Comparison of ENCODE assay signal across 20 cellular contexts in the genomic region with DNA sequence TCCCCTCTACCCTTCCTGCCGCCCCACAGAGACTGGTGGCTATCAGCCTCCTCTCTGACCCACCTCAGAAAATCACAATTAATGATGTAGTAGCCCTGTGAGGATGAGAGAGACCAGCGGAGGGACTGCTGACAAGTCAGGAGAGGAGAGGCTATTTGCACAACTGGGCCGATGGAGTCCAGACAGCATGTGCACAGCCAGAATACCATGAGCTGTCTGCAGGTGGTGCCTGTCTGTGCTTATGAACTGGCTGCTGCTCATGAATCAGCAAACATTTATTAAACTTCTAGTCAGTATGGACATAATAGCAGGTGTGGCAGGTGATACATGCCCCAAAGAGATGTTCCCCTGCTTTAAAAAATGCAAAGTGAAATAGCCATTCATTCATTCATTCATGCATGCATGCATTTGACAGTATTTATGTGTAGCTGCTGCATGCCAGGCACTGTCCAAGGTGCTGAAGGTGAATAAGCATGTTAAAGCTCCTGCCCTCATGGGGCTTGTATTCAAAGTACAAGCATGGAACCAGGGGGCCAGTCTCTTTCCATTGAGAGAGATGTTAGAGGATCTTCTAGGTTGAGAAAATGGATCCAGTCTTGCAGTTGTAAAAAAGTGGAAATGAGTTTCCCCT.
DNase-seq lines count a peak whose midpoint lies in the region; ATAC-seq and TF ChIP-seq lines count a peak whose summit lies in the region.
"Had no signal": no experiment of that assay in that cellular context is flagged by ENCODE, and none has a peak within 500 bp of the region (broad histone marks: within the 10 kb centered on the region; RNA-seq: fewer than 3 reads in every experiment).

No MANE protein-coding gene starts in this region.

- no peaks in the 10 kb centered on the region for H3K4me1 Mint-ChIP-seq in nephron progenitor cell
- H3K4me1 Mint-ChIP-seq: activated naive CD8-positive, alpha-beta T cell treated with anti-CD3 and anti-CD28 coated beads, Interleukin-2, amount 10 ng/mL, durations not matched to agents 7 days and 5 days had no signal

- H3K27ac ChIP-seq in OCI-LY7 (ENCODE audit: low read depth, low read length, poor library complexity, severe bottlenecking) = no peak overlapping the region
- H3K27ac ChIP-seq: RWPE1, upper lobe of left lung had no signal

- TF ChIP-seq CTCF in OCI-LY7 (conservative IDR thresholded peaks at IDR 0.05; ENCODE audit: low read length) = 0 out of 2 replicates have a peak, but pooled peaks have one; percentile 27
- TF ChIP-seq CTCF in epithelial cell of esophagus (IDR thresholded peaks at IDR 0.05; ENCODE audit: insufficient read depth, low read depth, low read length, missing control alignments) = no peak
- no peak for TF ChIP-seq CTCF in nephron progenitor cell (IDR thresholded peaks at IDR 0.05)

- H3K9me3 ChIP-seq in OCI-LY7 (ENCODE audit: low read length) = no peaks in the 10 kb centered on the region
- H3K9me3 ChIP-seq: BE2C, MG63, upper lobe of left lung had no signal

- H3K4me3 ChIP-seq in OCI-LY7 (ENCODE audit: low read depth, low read length, poor library complexity, severe bottlenecking) (no peak overlapping the region), epithelial cell of esophagus (ENCODE audit: low read length) (no peak overlapping the region)
- H3K4me3 ChIP-seq: MG63, upper lobe of left lung had no signal

- CTCF ChIA-PET in OCI-LY7 (lab: Charles Lee; ENCODE audit: unreplicated experiment) = no interaction called here

- no peak overlapping the region for H3K27ac Mint-ChIP-seq in nephron progenitor cell
- H3K27ac Mint-ChIP-seq: activated naive CD8-positive, alpha-beta T cell treated with anti-CD3 and anti-CD28 coated beads, Interleukin-2, amount 10 ng/mL, durations not matched to agents 7 days and 5 days; immature natural killer cell; memory B cell had no signal

- no peak for ATAC-seq in GM19324 (IDR thresholded peaks at IDR 0.05; ENCODE audit: low FRiP score, unreplicated experiment)
- ATAC-seq: sciatic nerve had no signal

- H2AFZ ChIP-seq in OCI-LY7 (ENCODE audit: low read length) = no peak overlapping the region

- H3K36me3 Mint-ChIP-seq in nephron progenitor cell (ENCODE audit: low read depth) = no peaks in the 10 kb centered on the region
- H3K36me3 Mint-ChIP-seq: activated naive CD8-positive, alpha-beta T cell treated with anti-CD3 and anti-CD28 coated beads, Interleukin-2, amount 10 ng/mL, durations not matched to agents 7 days and 5 days; immature natural killer cell; memory B cell had no signal

- BruUV-seq in OCI-LY7 (replicated peaks; lab: Mats Ljungman, UMichigan) = no TSS peak

- H4K20me1 ChIP-seq in OCI-LY7 (ENCODE audit: insufficient read depth, low read length) = no peaks in the 10 kb centered on the region

- peaks cover 85% of the 10 kb centered on the region for H3K27me3 Mint-ChIP-seq in nephron progenitor cell (ENCODE audit: low read depth, poor library complexity)

- H3K79me2 ChIP-seq in OCI-LY7 (ENCODE audit: insufficient read depth, low read depth, low read length) = no peaks in the 10 kb centered on the region

- H3K36me3 ChIP-seq in OCI-LY7 (ENCODE audit: insufficient read depth, low read length) = no peaks in the 10 kb centered on the region
- H3K36me3 ChIP-seq: BE2C, MG63, upper lobe of left lung had no signal

- POLR2A ChIA-PET in OCI-LY7 (lab: Charles Lee) = no interaction called here

- peaks cover 5% of the 10 kb centered on the region for H3K4me1 ChIP-seq in OCI-LY7 (ENCODE audit: insufficient read depth, low read length, poor library complexity, severe bottlenecking)
- H3K4me1 ChIP-seq: BE2C had no signal

- no peaks in the 10 kb centered on the region for H3K9me3 Mint-ChIP-seq in nephron progenitor cell
- H3K9me3 Mint-ChIP-seq: activated naive CD8-positive, alpha-beta T cell treated with anti-CD3 and anti-CD28 coated beads, Interleukin-2, amount 10 ng/mL, durations not matched to agents 7 days and 5 days; central memory CD8-positive, alpha-beta T cell; immature natural killer cell; memory B cell had no signal

- H3K4me2 ChIP-seq in OCI-LY7 (ENCODE audit: low read length) = no peak overlapping the region

- H3K4me3 Mint-ChIP-seq in nephron progenitor cell = no peak overlapping the region
- H3K4me3 Mint-ChIP-seq: activated naive CD8-positive, alpha-beta T cell treated with anti-CD3 and anti-CD28 coated beads, Interleukin-2, amount 10 ng/mL, durations not matched to agents 7 days and 5 days; central memory CD8-positive, alpha-beta T cell; immature natural killer cell; memory B cell had no signal

- no peaks in the 10 kb centered on the region for H3K9me2 ChIP-seq in OCI-LY7 (ENCODE audit: insufficient read depth, low read length)

- intact Hi-C loops in OCI-LY7 (cut with micrococcal nuclease; ENCODE audit: unreplicated experiment) = no loop called here

- DNase-seq in stimulated activated CD4-positive, alpha-beta T cell treated with anti-CD3 and anti-CD28 coated beads, Interleukin-15, amount 100 ng/mL, for 24 hours = peak; percentile 16
- DNase-seq in stimulated activated CD4-positive, alpha-beta T cell treated with anti-CD3 and anti-CD28 coated beads, Interleukin-4, amount 100 ng/mL, for 4 hours = no peak
- peak; percentile 33 for DNase-seq in OCI-LY7 (ENCODE audit: low spot score)
- DNase-seq in epithelial cell of esophagus (ENCODE audit: low read depth) = peak; percentile 5
- DNase-seq in hippocampal formation (lab: John Stamatoyannopoulos, UW) = no peak
- DNase-seq in DMS114 treated with DMSO at 0.1 percent for 48 hours (lab: John Stamatoyannopoulos, UW; ENCODE audit: unreplicated experiment) = no peak
- no peak for DNase-seq in nephron progenitor cell
- DNase-seq: activated naive CD8-positive, alpha-beta T cell treated with anti-CD3 and anti-CD28 coated beads, Interleukin-2, amount 10 ng/mL, durations not matched to agents 7 days and 5 days; BE2C; MG63; NCI-H2081 treated with DMSO at 0.1 percent for 48 hours; occipital lobe; stimulated activated CD4-positive, alpha-beta T cell treated with anti-CD3 and anti-CD28 coated beads, Interleukin-4, amount 100 ng/mL, for 24 hours; upper lobe of left lung had no signal

Comparison
In these comparisons a context has a peak if more than half of its experiments do, and no peak if none do; other contexts are left out.
1. DNase-seq: peak in stimulated activated CD4-positive, alpha-beta T cell treated with anti-CD3 and anti-CD28 coated beads, Interleukin-15, amount 100 ng/mL, for 24 hours (single experiment), OCI-LY7 (single experiment) and epithelial cell of esophagus (single experiment); none in stimulated activated CD4-positive, alpha-beta T cell treated with anti-CD3 and anti-CD28 coated beads, Interleukin-4, amount 100 ng/mL, for 4 hours (0 of 2), hippocampal formation (0 of 2), DMS114 treated with DMSO at 0.1 percent for 48 hours (single experiment) and nephron progenitor cell (single experiment).